ENCODE assay signal across 16 cellular contexts in the genomic region with DNA sequence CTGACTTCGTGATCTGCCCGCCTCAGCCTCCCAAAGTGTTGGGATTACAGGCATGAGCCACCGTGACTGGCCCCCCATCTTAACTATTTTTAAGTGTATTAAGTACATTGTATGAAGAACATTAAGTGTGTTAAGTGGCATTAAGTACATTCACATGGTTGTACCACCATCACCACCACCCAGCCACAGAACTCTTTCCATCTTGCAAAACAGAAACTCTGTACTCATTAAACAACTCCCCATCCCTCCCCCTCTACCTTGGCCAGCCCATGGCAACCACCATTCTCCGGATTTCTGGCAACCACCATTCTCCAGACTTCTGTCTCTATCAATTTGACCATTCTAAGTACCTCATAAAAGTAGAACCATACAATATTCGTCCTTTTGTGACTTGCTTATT. TPM values are rescaled to one million over a fixed set of nuclear protein-coding genes. Genes with fewer than 3 reads are reported as not detected.
"Had no signal": no experiment of that assay in that cellular context is flagged by ENCODE, and none has a peak within 500 bp of the region (broad histone marks: within the 10 kb centered on the region; RNA-seq: fewer than 3 reads in every experiment).

No MANE protein-coding gene starts in this region.

- H3K4me3 ChIP-seq: ascending aorta, breast epithelium, esophagus muscularis mucosa, SJCRH30, stomach had no signal

- H3K9me3 ChIP-seq: ascending aorta, breast epithelium, esophagus muscularis mucosa, SJCRH30, stomach had no signal

- FAIRE-seq: endothelial cell of umbilical vein, small intestine had no signal

- DNase-seq: activated CD4-positive, alpha-beta T cell treated with anti-CD3 and anti-CD28 coated beads, Interleukin-2, amount 10 ng/mL, durations not matched to agents 7 days and 5 days; activated CD8-positive, alpha-beta T cell treated with anti-CD3 and anti-CD28 coated beads, Interleukin-2, amount 10 ng/mL, durations not matched to agents 7 days and 5 days; activated naive CD4-positive, alpha-beta T cell treated with anti-CD3 and anti-CD28 coated beads for 36 hours; activated T-cell treated with anti-CD3 and anti-CD28 coated beads, Interleukin-2, amount 50 U/mL, for 24 hours; effector memory CD4-positive, alpha-beta T cell; left cardiac atrium; nephron progenitor cell; nucleus accumbens; SJCRH30; small intestine; stomach had no signal

- ATAC-seq: activated CD4-positive, CD25-positive, alpha-beta regulatory T cell treated with anti-CD3 and anti-CD28 coated beads, Interleukin-2, amount 50 U/mL, for 24 hours; activated CD8-positive, alpha-beta T cell treated with anti-CD3 and anti-CD28 coated beads, Interleukin-2, amount 10 ng/mL, durations not matched to agents 7 days and 5 days; left cardiac atrium had no signal

- H3K27ac ChIP-seq: breast epithelium, SJCRH30 had no signal

- H3K36me3 ChIP-seq: ascending aorta, breast epithelium, esophagus muscularis mucosa, SJCRH30, stomach had no signal

- H3K27me3 ChIP-seq: ascending aorta, breast epithelium, esophagus muscularis mucosa, SJCRH30 had no signal

RNA-seq across cellular contexts. Expression of a gene that starts 50.6 kb away (rescaled TPM):
- total RNA-seq: ascending aorta, stomach had no signal
